12 cellular contexts compared by ENCODE assay signal in the genomic region with DNA sequence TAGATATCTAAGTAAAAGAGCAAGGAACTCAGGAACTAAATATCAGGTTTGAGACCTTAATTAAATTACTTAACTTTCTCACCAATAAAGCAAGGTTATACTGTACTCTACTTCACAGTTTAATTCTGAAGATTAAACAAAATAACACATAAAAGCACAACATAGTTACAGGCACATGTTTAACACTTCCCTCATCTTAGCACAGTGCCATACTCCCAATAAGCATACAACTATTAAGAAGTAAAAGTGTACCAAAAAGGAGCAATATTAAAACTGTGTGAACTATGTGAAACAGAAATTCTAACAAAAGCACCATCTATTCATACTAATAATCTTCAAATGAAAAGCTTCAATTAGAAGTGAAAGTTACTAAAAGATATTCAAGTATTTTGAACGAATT. TPM values are rescaled to one million over a fixed set of nuclear protein-coding genes. Genes with fewer than 3 reads are reported as not detected.
DNase-seq lines count a peak whose midpoint lies in the region; ATAC-seq, FAIRE-seq and TF ChIP-seq lines count a peak whose summit lies in the region.
"Had no signal": no experiment of that assay in that cellular context is flagged by ENCODE, and none has a peak within 500 bp of the region (broad histone marks: within the 10 kb centered on the region; RNA-seq: fewer than 3 reads in every experiment).

No MANE protein-coding gene starts in this region.

- no peak overlapping the region for H2AFZ ChIP-seq in ACC112 (ENCODE audit: low read length, unreplicated experiment)
- H2AFZ ChIP-seq in K562 (ENCODE audit: low read depth, low read length) = no peak overlapping the region

- H3K4me1 ChIP-seq in ACC112 (ENCODE audit: control insufficient read depth, insufficient read depth, low read length, unreplicated experiment) (peaks cover 12% of the 10 kb centered on the region), K562 (replicated peaks in 1 of 2; ENCODE audit: control insufficient read depth in 2 of 2, insufficient read depth in 2 of 2, low read length in 2 of 2) (no peaks in the 10 kb centered on the region), mucosa of descending colon (ENCODE audit: low read depth) (peaks cover 25% of the 10 kb centered on the region)

- H3K27ac ChIP-seq in ACC112 (ENCODE audit: low read depth, low read length) = no peak overlapping the region
- no peak overlapping the region for H3K27ac ChIP-seq in HL-60 (replicated peaks)
- H3K27ac ChIP-seq in K562 (ENCODE audit: extremely low read depth, low read depth, low read length) = no peak overlapping the region

- TF ChIP-seq EP300 in K562 (IDR thresholded peaks at IDR 0.05; ENCODE audit: low read length) = no peak

- no TSS peak for BruUV-seq in K562 (replicated peaks; lab: Mats Ljungman, UMichigan)

- WGBS in K562 (ENCODE audit: insufficient coverage, low coverage, missing lambda C conversion rate) = 0% methylated on average over 1 of the region's 1 CpG

- intact Hi-C loops in K562 (cut with micrococcal nuclease) = no loop called here
- intact Hi-C loops in mucosa of descending colon (cut with DNase I, micrococcal nuclease) = no loop called here

- H3K36me3 ChIP-seq in ACC112 (ENCODE audit: insufficient read depth, low read length) = peaks cover 3% of the 10 kb centered on the region
- peaks cover 14% of the 10 kb centered on the region; the same call in 1 of the 3 replicates for H3K36me3 ChIP-seq in K562 (ENCODE audit: control insufficient read depth, insufficient read depth, low read length)
- H3K36me3 ChIP-seq in mucosa of descending colon (ENCODE audit: low read depth) = no peaks in the 10 kb centered on the region

- H3K4me2 ChIP-seq in K562 (ENCODE audit: insufficient read depth, low read length) = peak overlapping the region; percentile 95

- peak overlapping the region; percentile 100 for H3K27ac Mint-ChIP-seq in mesothelial cell of epicardium

- H3K36me3 Mint-ChIP-seq in mesothelial cell of epicardium = peaks cover 13% of the 10 kb centered on the region

- TF ChIP-seq POLR2A in K562 (conservative IDR thresholded peaks at IDR 0.05) = no peak

- in situ Hi-C loops in K562 (cut with MboI) (no loop called here), GM13976 (cut with MboI; ENCODE audit: low sequenced_read_pairs, unreplicated experiment) (no loop called here)

- no peaks in the 10 kb centered on the region for H3K9me1 ChIP-seq in K562 (ENCODE audit: control insufficient read depth, insufficient read depth, low read length)

- POLR2A ChIA-PET in K562 (lab: Yijun Ruan, JAX) = interaction anchor here (0.9 to 2.0 kb wide), 2 partner anchors 9 to 13 kb away, joined by 3 to 6 read pairs; no protein-coding TSS in a partner anchor

- H3K27me3 ChIP-seq in ACC112 (ENCODE audit: insufficient read depth, low read length) (no peaks in the 10 kb centered on the region), HL-60 (ENCODE audit: insufficient read depth, poor library complexity, severe bottlenecking) (no peaks in the 10 kb centered on the region), K562 (ENCODE audit: control insufficient read depth in 2 of 2, insufficient read depth in 2 of 2, low read length in 2 of 2) (no peaks in the 10 kb centered on the region)

- peaks cover 30% of the 10 kb centered on the region for H3K4me1 Mint-ChIP-seq in mesothelial cell of epicardium

- H3K4me3 Mint-ChIP-seq in mesothelial cell of epicardium = peak overlapping the region; percentile 94

- DNase-seq in HL-60 (ENCODE audit: low read depth in 1 of 2, low spot score in 1 of 2) (no peak), K562 (ENCODE audit: extremely low read depth in 1 of 4, low spot score in 3 of 4) (no peak), mesothelial cell of epicardium (ENCODE audit: low spot score in 2 of 2, unreplicated experiment in 2 of 2) (no peak), LoVo (ENCODE audit: low spot score) (no peak), GM13976 (ENCODE audit: low spot score) (no peak), GM19240 (ENCODE audit: insufficient read length, low spot score) (no peak), mucosa of descending colon (no peak)
- DNase-seq: activated CD4-positive, CD25-positive, alpha-beta regulatory T cell; H7; NCI-H2029 treated with DMSO at 0.1 percent for 48 hours; stimulated activated CD4-positive, alpha-beta T cell treated with anti-CD3 and anti-CD28 coated beads, Interleukin-1b, Interleukin-23, amount 100 ng/mL, for 48 hours had no signal

- H3K27me3 Mint-ChIP-seq in mesothelial cell of epicardium (ENCODE audit: low read depth) = no peaks in the 10 kb centered on the region

- H3K4me3 ChIP-seq in ACC112 (ENCODE audit: low read depth, low read length) (peak overlapping the region; percentile 95), HL-60 (replicated peaks; ENCODE audit: insufficient read depth, low read length) (peak overlapping the region; percentile 86; the same call in 1 of the 2 replicates), K562 (peak overlapping the region; percentile 96), mucosa of descending colon (no peak overlapping the region)

- CTCF ChIA-PET in K562 (lab: Yijun Ruan, JAX; ENCODE audit: low intra/inter-chr PET ratio) = no interaction called here

- H3K9me3 Mint-ChIP-seq in mesothelial cell of epicardium = peaks cover 7% of the 10 kb centered on the region

- H3K79me2 ChIP-seq in ACC112 (ENCODE audit: control insufficient read depth, insufficient read depth, low read length, unreplicated experiment) (peaks cover 70% of the 10 kb centered on the region), K562 (ENCODE audit: control insufficient read depth, insufficient read depth, low read length) (peaks cover 66% of the 10 kb centered on the region)

- FAIRE-seq in K562 (lab: Jason Lieb, UNC) = no peak

- no peak for TF ChIP-seq RAD21 in K562 (CRISPR knock-in tag; conservative IDR thresholded peaks at IDR 0.05 in 1 of 2, IDR thresholded peaks at IDR 0.05 in 1 of 2)

- no peaks in the 10 kb centered on the region for H3K9me3 ChIP-seq in K562 (replicated peaks; ENCODE audit: control insufficient read depth, insufficient read depth, low read depth, low read length)
- H3K9me3 ChIP-seq in mucosa of descending colon = no peaks in the 10 kb centered on the region

- no peak for TF ChIP-seq CTCF in HL-60 (IDR thresholded peaks at IDR 0.05; ENCODE audit: insufficient read depth, low read length)
- no peak for TF ChIP-seq CTCF in K562 (IDR thresholded peaks at IDR 0.05 in 2 of 3, conservative IDR thresholded peaks at IDR 0.05 in 1 of 3; ENCODE audit: insufficient read depth in 2 of 3, low read depth in 1 of 3, low read length in 3 of 3)
- no peak for TF ChIP-seq CTCF in mesothelial cell of epicardium (IDR thresholded peaks at IDR 0.05; ENCODE audit: unreplicated experiment)
- no peak for TF ChIP-seq CTCF in GM13976 (IDR thresholded peaks at IDR 0.05; ENCODE audit: borderline replicate concordance, control extremely low read depth, extremely low read depth, insufficient read depth, missing control alignments)
- no peak for TF ChIP-seq CTCF in mucosa of descending colon (IDR thresholded peaks at IDR 0.05)

- H4K20me1 ChIP-seq in K562 (replicated peaks; ENCODE audit: control insufficient read depth, insufficient read depth, low read length) = 0 out of 2 replicates have a peak, but pooled peaks cover 4% of the 10 kb centered on the region

- peak overlapping the region in 1 of 2 experiments; percentile 86; a peak in 2 of 4 replicates for H3K9ac ChIP-seq in K562 (ENCODE audit: insufficient read depth in 1 of 2, low read depth in 2 of 2, low read length in 2 of 2)

- ATAC-seq in K562 (no peak), mucosa of descending colon (no peak)

TF ChIP-seq in K562, 482 proteins besides CTCF, POLR2A, EP300 and RAD21 (continues in another document):
- TF ChIP-seq HNRNPLL (IDR thresholded peaks at IDR 0.05; ENCODE audit: low read depth, low read length, poor library complexity, severe bottlenecking) = no peak
- TF ChIP-seq NELFE (IDR thresholded peaks at IDR 0.05; ENCODE audit: insufficient read depth, insufficient read length) = no peak
- no peak for TF ChIP-seq RB1 (IDR thresholded peaks at IDR 0.05; ENCODE audit: low read depth)
- no peak for TF ChIP-seq PTBP1 (IDR thresholded peaks at IDR 0.05; ENCODE audit: low read depth, low read length)
- TF ChIP-seq ZNF408 (CRISPR knock-in tag; IDR thresholded peaks at IDR 0.05; ENCODE audit: low read depth) = no peak

RNA-seq across cellular contexts. Expression of gene APPBP2, which starts 2.2 kb away (rescaled TPM):
- total RNA-seq in K562 (2011; cell fraction: chromatin; rRNA removed; ENCODE audit: low replicate concordance) = 18.9 and 23.0 TPM in 2 replicates
- total RNA-seq in K562 (2011; cell fraction: nucleolus; rRNA removed) = 4.7 and 6.0 TPM in 2 replicates
- 8.2 and 9.9 TPM in 2 replicates for total RNA-seq in K562 (2011; cell fraction: nucleoplasm; rRNA removed)
- 5.1 and 6.1 TPM in 2 replicates for total RNA-seq in K562 (2014; rRNA removed)
- 16.8 and 19.0 TPM in 2 replicates for total RNA-seq in K562 (2014; rRNA removed; fragmentation: Illumina TruSeq; extraction: Trizol)
- total RNA-seq in K562 (2015; rRNA removed; fragmentation: Illumina TruSeq; extraction: Trizol) = 9.4 and 10.0 TPM in 2 replicates
- total RNA-seq in K562 (2021) = 14.7 and 15.4 TPM in 2 replicates
- polyA plus RNA-seq in K562 (2011; rRNA removed) = 12.6 and 15.5 TPM in 2 replicates
- polyA plus RNA-seq in K562 (2011; cell fraction: cytosol; rRNA removed) = 1.6 and 4.8 TPM in 2 replicates
- polyA plus RNA-seq in K562 (2011; cell fraction: nucleus; rRNA removed) = 4.1 and 7.1 TPM in 2 replicates
- polyA plus RNA-seq in K562 (2012) = 8.8 and 9.0 TPM in 2 replicates
- 5.3 and 6.9 TPM in 2 replicates for polyA plus RNA-seq in K562 (2014; fragmentation: Illumina TruSeq; extraction: Trizol)
- polyA plus RNA-seq in K562 (2014; fragmentation: Nextera tagmentation; extraction: Ambion mirVana) = 1 to 10 TPM; 2.7 to 3.4 TPM
- polyA plus RNA-seq in K562 (2014; rRNA removed) = 3.7 and 5.4 TPM in 2 replicates
- polyA minus RNA-seq in K562 (2011; rRNA and poly(A)+ RNA removed) = 26.3 and 28.3 TPM in 2 replicates
- polyA minus RNA-seq in K562 (2011; cell fraction: cytosol; rRNA and poly(A)+ RNA removed) = 5.3 and 10.0 TPM in 2 replicates
- polyA minus RNA-seq in K562 (2011; cell fraction: nucleus; rRNA and poly(A)+ RNA removed) = 3.6 and 7.4 TPM in 2 replicates
- total RNA-seq in mesothelial cell of epicardium = 65.5 to 75.6 TPM (median 65.5 TPM) in 3 replicates
- 10 to 100 TPM; 31.0 to 50.1 (median 35.0) TPM for total RNA-seq in mucosa of descending colon
